In the genomic region with DNA sequence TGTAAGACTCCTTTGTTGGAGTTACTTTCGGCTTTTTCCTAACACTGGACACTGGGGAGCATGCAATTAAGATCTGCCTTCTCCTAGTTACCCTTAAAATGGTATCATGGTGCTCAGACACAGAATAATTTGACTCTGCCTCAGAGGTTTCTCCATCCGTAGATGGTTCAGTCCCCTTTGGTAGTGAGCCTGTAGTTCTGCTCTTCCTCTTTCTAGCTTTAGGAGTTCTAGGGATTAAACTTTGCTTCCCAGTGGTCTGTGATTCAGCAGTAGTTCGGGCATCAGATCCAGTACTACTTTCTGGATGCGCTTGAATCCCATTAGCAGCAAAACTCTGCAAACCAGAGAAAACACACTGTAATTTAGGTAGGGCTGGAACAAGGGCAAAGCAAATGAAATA, we compare ENCODE assay signal across 11 cellular contexts. TPM values are rescaled to one million over a fixed set of nuclear protein-coding genes. Genes with fewer than 3 reads are reported as not detected.
DNase-seq lines count a peak whose midpoint lies in the region; ATAC-seq and TF ChIP-seq lines count a peak whose summit lies in the region.
"Had no signal": no experiment of that assay in that cellular context is flagged by ENCODE, and none has a peak within 500 bp of the region (broad histone marks: within the 10 kb centered on the region; RNA-seq: fewer than 3 reads in every experiment).

No MANE protein-coding gene starts in this region.

- no peak for ATAC-seq in naive thymus-derived CD8-positive, alpha-beta T cell
- ATAC-seq in HG03457 (IDR thresholded peaks at IDR 0.05; ENCODE audit: unreplicated experiment) = no peak

- DNase-seq in CD1c-positive myeloid dendritic cell (ENCODE audit: extremely low spot score) = peak; percentile 11
- DNase-seq in ascending aorta (ENCODE audit: low spot score in 2 of 2) = no peak
- DNase-seq in naive thymus-derived CD8-positive, alpha-beta T cell = no peak
- DNase-seq in NCI-H446 (lab: John Stamatoyannopoulos, UW) = no peak
- DNase-seq in NCI-H1417 treated with DMSO at 0.1 percent for 48 hours (lab: John Stamatoyannopoulos, UW) = no peak
- DNase-seq in mesenteric fat pad (ENCODE audit: low spot score) = no peak
- DNase-seq: activated gamma-delta T cell treated with Interleukin-2 at 50 U/mL for 16 hours; midbrain; stimulated activated CD4-positive, alpha-beta T cell treated with anti-CD3 and anti-CD28 coated beads, Interleukin-4, amount 100 ng/mL, for 4 hours had no signal

- TF ChIP-seq CTCF in ascending aorta (IDR thresholded peaks at IDR 0.05) = no peak

- H3K4me3 Mint-ChIP-seq in naive thymus-derived CD8-positive, alpha-beta T cell = peak overlapping the region; percentile 75 to 99 (median 98)

- H3K27ac ChIP-seq in HUES64 (ENCODE audit: low read depth, low read length) (no peak overlapping the region), ascending aorta (peak overlapping the region; percentile 94)

- POLR2A ChIA-PET in naive thymus-derived CD8-positive, alpha-beta T cell (lab: Charles Lee) = interaction anchor here (3.0 to 3.3 kb wide), 2 partner anchors 30 to 31 kb away, joined by 33 to 48 read pairs; a partner anchor contains a TSS

- intact Hi-C loops in ascending aorta (cut with DNase I) = no loop called here

- H3K36me3 Mint-ChIP-seq in naive thymus-derived CD8-positive, alpha-beta T cell = peaks cover 5 to 49% (median 12%) of the 10 kb centered on the region in 3 donors

- H3K4me3 ChIP-seq in HUES64 (ENCODE audit: low read length) (peak overlapping the region; percentile 98), ascending aorta (peak overlapping the region; percentile 90 to 100)

- H3K4me1 Mint-ChIP-seq in naive thymus-derived CD8-positive, alpha-beta T cell = peaks cover 26 to 51% (median 47%) of the 10 kb centered on the region in 4 donors

- H3K36me3 ChIP-seq in HUES64 (ENCODE audit: insufficient read depth, low read length) (peaks cover 52% of the 10 kb centered on the region), ascending aorta (peaks cover 30 to 49% of the 10 kb centered on the region in 2 donors)

- 0 out of 2 replicates have a peak overlapping the region, but pooled peaks have one; percentile 97 for H3K9ac ChIP-seq in HUES64 (ENCODE audit: low read depth, low read length)

- H3K9me3 ChIP-seq in HUES64 (ENCODE audit: insufficient read depth, low read depth, low read length) = no peaks in the 10 kb centered on the region
- H3K9me3 ChIP-seq in ascending aorta = no peaks in the 10 kb centered on the region

- H3K27me3 Mint-ChIP-seq in naive thymus-derived CD8-positive, alpha-beta T cell = no peaks in the 10 kb centered on the region

- H3K4me1 ChIP-seq in HUES64 (ENCODE audit: insufficient read depth, low read length) = peaks cover 3% of the 10 kb centered on the region
- H3K4me1 ChIP-seq in ascending aorta = peaks cover 0 to 17% of the 10 kb centered on the region in 2 donors

- H3K27me3 ChIP-seq in HUES64 (ENCODE audit: insufficient read depth, low read length) = no peaks in the 10 kb centered on the region
- no peaks in the 10 kb centered on the region for H3K27me3 ChIP-seq in ascending aorta

- H3K27ac Mint-ChIP-seq in naive thymus-derived CD8-positive, alpha-beta T cell = peak overlapping the region; percentile 43 to 100 (median 99)

- WGBS in HUES64 = 93% methylated on average over 4 of the region's 4 CpGs

- H3K9me3 Mint-ChIP-seq in naive thymus-derived CD8-positive, alpha-beta T cell = no peaks in the 10 kb centered on the region

RNA-seq across cellular contexts. Expression of a gene that starts 1.5 kb away (rescaled TPM):
- polyA plus RNA-seq in HUES64 (2013, experiment 1 of 2) = 73.4 TPM
- 75.4 TPM for polyA plus RNA-seq in HUES64 (2013, experiment 2 of 2)
- 27.1 TPM for total RNA-seq in ascending aorta
- 10 to 100 TPM; 74.2 to 87.6 TPM for total RNA-seq in naive thymus-derived CD8-positive, alpha-beta T cell
- polyA plus RNA-seq in naive thymus-derived CD8-positive, alpha-beta T cell = 10 to 100 TPM; 68.8 to 72.9 (median 70.9) TPM
- 58.3 TPM for total RNA-seq in mesenteric fat pad

RNA-seq across cellular contexts. Expression of a gene that starts 31.7 kb away (rescaled TPM):
- 12.0 TPM for polyA plus RNA-seq in HUES64 (2013, experiment 1 of 2)
- 12.4 TPM for polyA plus RNA-seq in HUES64 (2013, experiment 2 of 2)
- total RNA-seq in ascending aorta (3.3 TPM), mesenteric fat pad (81.9 TPM)
- 10 to 100 TPM; 18.5 to 19.3 TPM for total RNA-seq in naive thymus-derived CD8-positive, alpha-beta T cell
- polyA plus RNA-seq in naive thymus-derived CD8-positive, alpha-beta T cell = 10 to 100 TPM; 11.3 to 18.2 (median 14.2) TPM
